1 cellular context compared by ENCODE assay signal in the genomic region with DNA sequence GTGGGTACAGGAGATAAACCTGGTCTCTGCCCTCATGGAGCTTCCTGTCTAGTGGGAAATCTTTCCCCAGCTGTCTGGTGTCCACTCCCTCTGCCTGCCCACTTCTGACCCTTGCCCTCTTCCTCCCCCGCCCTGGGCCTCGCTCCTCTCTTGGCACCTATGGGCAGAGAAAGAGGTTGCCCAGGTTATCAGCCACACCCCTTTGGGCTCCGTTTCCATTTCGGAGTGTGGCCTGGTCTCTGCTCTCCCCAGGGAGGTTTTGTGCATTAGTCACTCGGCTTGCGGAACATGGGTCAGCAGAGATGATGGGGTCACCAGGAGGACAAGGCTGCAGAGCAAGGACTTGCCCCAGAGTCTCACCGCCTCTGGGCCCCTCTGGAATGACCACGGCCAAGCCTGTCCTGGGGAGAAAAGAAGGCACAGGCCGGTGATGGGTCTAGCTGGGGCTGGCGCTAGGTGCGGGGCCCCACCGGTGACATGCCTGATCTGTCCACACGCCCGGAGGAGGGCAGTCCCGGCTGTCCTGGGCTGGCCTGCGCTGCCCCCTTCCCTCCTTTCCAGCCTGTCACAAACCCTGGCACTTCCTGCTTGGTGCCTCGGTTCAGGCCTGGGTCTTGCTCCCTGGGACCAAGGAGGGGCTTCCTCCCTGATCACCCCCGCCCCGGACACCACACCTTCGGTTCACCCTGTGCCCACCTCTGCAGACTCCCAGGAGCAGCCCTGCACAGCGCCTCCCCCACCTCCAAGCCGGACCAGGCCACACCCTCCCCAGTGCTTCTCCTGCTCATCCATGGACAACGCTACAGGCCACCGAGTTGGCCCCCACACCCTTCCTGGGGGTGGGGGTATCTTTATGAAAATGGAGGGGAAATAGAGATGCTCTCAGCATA.
TF ChIP-seq lines count a peak whose summit lies in the region.

No MANE protein-coding gene starts in this region.

TF ChIP-seq in A549, 52 proteins besides CTCF, POLR2A, EP300 and RAD21 (continued from another document):
- TF ChIP-seq MYC (IDR thresholded peaks at IDR 0.05; ENCODE audit: borderline replicate concordance, low read length) (no peak), ZSCAN20 (CRISPR knock-in tag; IDR thresholded peaks at IDR 0.05) (no peak), GATA3 (IDR thresholded peaks at IDR 0.05; ENCODE audit: borderline replicate concordance) (no peak), FOSL2 (IDR thresholded peaks at IDR 0.05) (no peak), FOSL2 (CRISPR knock-in tag; IDR thresholded peaks at IDR 0.05) (peak; percentile 45; the same call in 1 of the 2 replicates)
